10 cellular contexts compared by ENCODE assay signal in genomic region chr5:67998709-67999251, GRCh38.
DNase-seq lines count a peak whose midpoint lies in the region; ATAC-seq and TF ChIP-seq lines count a peak whose summit lies in the region.
"Had no signal": no experiment of that assay in that cellular context is flagged by ENCODE, and none has a peak within 500 bp of the region (broad histone marks: within the 10 kb centered on the region; RNA-seq: fewer than 3 reads in every experiment).

No MANE protein-coding gene starts in this region.

- H3K4me3 ChIP-seq in Peyer's patch, result no peak overlapping the region
- H3K4me3 ChIP-seq in naive thymus-derived CD4-positive, alpha-beta T cell (ENCODE audit: low read length), result no peak overlapping the region

- no peaks in the 10 kb centered on the region for H3K9me3 ChIP-seq in Peyer's patch
- no peaks in the 10 kb centered on the region for H3K9me3 ChIP-seq in naive thymus-derived CD4-positive, alpha-beta T cell (ENCODE audit: control insufficient read depth in 2 of 3, low read length in 3 of 3)

- POLR2A ChIA-PET in naive thymus-derived CD4-positive, alpha-beta T cell (lab: Charles Lee), result interaction anchor here (0.6 kb wide), 1 partner anchor 67 kb away, joined by 3 read pairs; no protein-coding TSS in a partner anchor

- TF ChIP-seq POLR2A in Peyer's patch (IDR thresholded peaks at IDR 0.05), result no peak

- TF ChIP-seq CTCF in Peyer's patch (IDR thresholded peaks at IDR 0.05), result no peak

- DNase-seq in CD1c-positive myeloid dendritic cell (ENCODE audit: extremely low spot score), result peak; percentile 90
- DNase-seq in Peyer's patch, result peak in 2 of 3 donors; percentile 64
- peak in 1 of 9 donors; percentile 16 for DNase-seq in naive thymus-derived CD4-positive, alpha-beta T cell
- DNase-seq in NCI-H526 (lab: John Stamatoyannopoulos, UW), result no peak
- DNase-seq in SHP77 treated with DMSO at 0.1 percent for 48 hours (lab: John Stamatoyannopoulos, UW), result no peak
- DNase-seq in NCI-H2171 (lab: John Stamatoyannopoulos, UW), result no peak
- no peak for DNase-seq in NCI-H1436 (lab: John Stamatoyannopoulos, UW)
- DNase-seq: activated CD8-positive, alpha-beta memory T cell treated with anti-CD3 and anti-CD28 coated beads, Interleukin-2, amount 50 U/mL, for 48 hours; stimulated activated CD4-positive, alpha-beta T cell treated with anti-CD3 and anti-CD28 coated beads, Interleukin-1b, Interleukin-23, amount 100 ng/mL, for 48 hours had no signal

- peaks cover 0 to 11% (median 0%) of the 10 kb centered on the region in 4 donors for H3K4me1 ChIP-seq in Peyer's patch
- H3K4me1 ChIP-seq in naive thymus-derived CD4-positive, alpha-beta T cell (ENCODE audit: control insufficient read depth in 2 of 2, insufficient read depth in 2 of 2, low read length in 2 of 2), result no peaks in the 10 kb centered on the region

- H3K36me3 ChIP-seq in Peyer's patch, result no peaks in the 10 kb centered on the region
- H3K36me3 ChIP-seq in naive thymus-derived CD4-positive, alpha-beta T cell (ENCODE audit: control insufficient read depth in 2 of 3, insufficient read depth in 3 of 3, low read length in 3 of 3), result no peaks in the 10 kb centered on the region

- H3K27ac ChIP-seq in Peyer's patch, result peak overlapping the region in 2 of 4 donors; percentile 29 to 58
- no peak overlapping the region for H3K27ac ChIP-seq in naive thymus-derived CD4-positive, alpha-beta T cell (ENCODE audit: low read depth, low read length)

- CTCF ChIA-PET in naive thymus-derived CD4-positive, alpha-beta T cell (lab: Charles Lee), result interaction anchor here (0.6 kb wide), 1 partner anchor 281 kb away, joined by 7 read pairs; no protein-coding TSS in a partner anchor

- H3K4me3 Mint-ChIP-seq in naive thymus-derived CD4-positive, alpha-beta T cell, result no peak overlapping the region

- H3K36me3 Mint-ChIP-seq in naive thymus-derived CD4-positive, alpha-beta T cell, result no peaks in the 10 kb centered on the region

- intact Hi-C loops in naive thymus-derived CD4-positive, alpha-beta T cell (cut with micrococcal nuclease), result no loop called here

- H3K9me3 Mint-ChIP-seq in naive thymus-derived CD4-positive, alpha-beta T cell, result peaks cover 0 to 3% (median 0%) of the 10 kb centered on the region in 11 donors

- H3K4me1 Mint-ChIP-seq in naive thymus-derived CD4-positive, alpha-beta T cell, result peaks cover 0 to 5% (median 0%) of the 10 kb centered on the region in 7 donors

- peaks cover 0 to 6% (median 0%) of the 10 kb centered on the region in 5 donors for H3K27me3 Mint-ChIP-seq in naive thymus-derived CD4-positive, alpha-beta T cell

- no peaks in the 10 kb centered on the region for H3K27me3 ChIP-seq in Peyer's patch
- no peaks in the 10 kb centered on the region for H3K27me3 ChIP-seq in naive thymus-derived CD4-positive, alpha-beta T cell (ENCODE audit: control insufficient read depth in 2 of 2, insufficient read depth in 2 of 2, low read length in 2 of 2)

- no peak overlapping the region for H3K27ac Mint-ChIP-seq in naive thymus-derived CD4-positive, alpha-beta T cell

- peak; percentile 66 for ATAC-seq in esophagus mucosa
- ATAC-seq in naive thymus-derived CD4-positive, alpha-beta T cell, result peak; percentile 91

Comparison
In these comparisons a context has a peak if more than half of its experiments do, and no peak if none do; other contexts are left out.
1. DNase-seq: peak in CD1c-positive myeloid dendritic cell (single experiment) and Peyer's patch (2 of 3); none in NCI-H526 (0 of 2), SHP77 treated with DMSO at 0.1 percent for 48 hours (single experiment), NCI-H2171 (single experiment) and NCI-H1436 (single experiment).